In the genomic region with DNA sequence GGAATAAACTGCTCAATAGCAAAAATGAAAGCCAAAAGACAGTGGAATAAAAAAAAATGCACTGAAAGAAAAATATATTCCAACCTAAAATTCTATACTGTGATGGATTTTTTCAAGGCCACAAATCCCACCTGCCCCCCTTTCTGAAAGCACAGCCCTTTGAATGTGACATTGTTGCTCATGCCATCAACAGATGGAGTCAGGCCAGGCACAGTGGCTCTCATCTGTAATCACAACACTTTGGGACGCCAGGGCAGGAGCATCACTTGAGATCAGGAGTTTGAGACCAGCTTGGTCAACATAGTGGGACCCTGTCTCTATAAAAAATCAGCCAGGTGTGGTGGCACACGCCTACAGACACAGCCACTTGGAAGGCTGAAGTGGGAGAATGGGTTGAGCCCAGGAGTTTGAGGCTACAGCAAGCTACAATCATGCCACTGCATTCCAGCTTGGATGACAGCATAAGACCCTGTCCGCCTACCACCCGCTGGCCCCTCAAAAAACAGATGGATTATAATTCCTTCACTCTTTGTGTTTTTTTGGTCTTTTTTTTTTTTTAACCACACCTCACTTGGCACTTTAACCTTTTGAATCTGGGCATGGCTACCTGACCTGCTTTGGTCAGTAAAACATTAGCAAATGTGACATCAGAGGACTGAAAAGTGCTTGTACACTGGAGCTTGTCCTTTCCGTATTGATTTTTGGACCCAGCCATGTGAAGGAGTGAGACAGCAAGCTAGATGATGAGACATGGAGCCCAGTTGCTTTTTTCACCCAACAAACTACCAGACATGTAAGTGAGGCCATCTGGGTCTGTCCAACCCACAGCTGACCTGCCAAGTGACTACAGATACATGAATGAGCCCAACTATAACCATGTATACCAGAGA, we compare ENCODE assay signal across 22 cellular contexts. TPM values are rescaled to one million over a fixed set of nuclear protein-coding genes. Genes with fewer than 3 reads are reported as not detected.
A peak's percentile ranks its signal among the peaks of the same experiment; 100 is the strongest.
DNase-seq lines count a peak whose midpoint lies in the region; ATAC-seq, FAIRE-seq and TF ChIP-seq lines count a peak whose summit lies in the region.
"Had no signal": no experiment of that assay in that cellular context is flagged by ENCODE, and none has a peak within 500 bp of the region (broad histone marks: within the 10 kb centered on the region; RNA-seq: fewer than 3 reads in every experiment).

No MANE protein-coding gene starts in this region.

- in situ Hi-C loops in HAP-1 (cut with MboI; ENCODE audit: low sequenced_read_pairs) = no loop called here

- peak overlapping the region; percentile 64 to 67 for H3K27ac Mint-ChIP-seq in natural killer cell
- no peak overlapping the region for H3K27ac Mint-ChIP-seq in natural killer cell treated with Interleukin-12 subunit alpha and Interleukin-12 subunit beta and Interleukin-15 and Interleukin-18, amount 100 ng/mL, for 72 hours
- H3K27ac Mint-ChIP-seq: activated CD8-positive, alpha-beta memory T cell treated with anti-CD3 and anti-CD28 coated beads, Interleukin-2, amount 10 ng/mL, durations not matched to agents 7 days and 5 days had no signal

- H3K9me3 ChIP-seq in body of pancreas (no peaks in the 10 kb centered on the region), HAP-1 (no peaks in the 10 kb centered on the region)
- H3K9me3 ChIP-seq: neutrophil, sigmoid colon, SJSA1 had no signal

- no peak for TF ChIP-seq CTCF in natural killer cell (IDR thresholded peaks at IDR 0.05)
- TF ChIP-seq CTCF in body of pancreas (IDR thresholded peaks at IDR 0.05) = no peak

- no peaks in the 10 kb centered on the region for H3K27me3 ChIP-seq in body of pancreas
- no peaks in the 10 kb centered on the region for H3K27me3 ChIP-seq in HAP-1 (ENCODE audit: low read depth)
- H3K27me3 ChIP-seq: neutrophil, sigmoid colon, SJSA1 had no signal

- H3K27ac ChIP-seq in body of pancreas = peak overlapping the region in 1 of 4 donors; percentile 12
- H3K27ac ChIP-seq: neutrophil, sigmoid colon, SJSA1 had no signal

- peaks cover 74 to 83% of the 10 kb centered on the region in 2 donors for H3K4me1 Mint-ChIP-seq in natural killer cell
- peaks cover 51 to 63% of the 10 kb centered on the region in 2 donors for H3K4me1 Mint-ChIP-seq in natural killer cell treated with Interleukin-12 subunit alpha and Interleukin-12 subunit beta and Interleukin-15 and Interleukin-18, amount 100 ng/mL, for 72 hours (ENCODE audit: low read depth in 2 of 2)

- H3K9me3 Mint-ChIP-seq in natural killer cell = no peaks in the 10 kb centered on the region
- no peaks in the 10 kb centered on the region for H3K9me3 Mint-ChIP-seq in natural killer cell treated with Interleukin-12 subunit alpha and Interleukin-12 subunit beta and Interleukin-15 and Interleukin-18, amount 100 ng/mL, for 72 hours

- WGBS in body of pancreas, 2 donors = 64 to 77% methylated on average over 5 of the region's 5 CpGs

- H3K4me1 ChIP-seq in body of pancreas (peaks cover 56% of the 10 kb centered on the region), HAP-1 (no peaks in the 10 kb centered on the region)
- H3K4me1 ChIP-seq: SJSA1 had no signal

- no peak for ATAC-seq in natural killer cell
- no peak for ATAC-seq in natural killer cell treated with Interleukin-12 subunit alpha and Interleukin-12 subunit beta and Interleukin-15 and Interleukin-18, amount 100 ng/mL, for 72 hours
- ATAC-seq in body of pancreas = peak; percentile 59
- peak; percentile 88 for ATAC-seq in left lobe of liver
- ATAC-seq: activated CD8-positive, alpha-beta memory T cell treated with anti-CD3 and anti-CD28 coated beads, Interleukin-2, amount 10 ng/mL, durations not matched to agents 7 days and 5 days had no signal

- no peak for DNase-seq in natural killer cell
- no peak for DNase-seq in natural killer cell treated with Interleukin-12 subunit alpha and Interleukin-12 subunit beta and Interleukin-15 and Interleukin-18, amount 100 ng/mL, for 72 hours (ENCODE audit: low spot score)
- no peak for DNase-seq in body of pancreas
- DNase-seq in left lobe of liver (ENCODE audit: low spot score) = peak; percentile 79
- DNase-seq in NCI-H510A treated with DMSO at 0.1 percent for 48 hours (lab: John Stamatoyannopoulos, UW) = no peak
- DNase-seq in stimulated activated CD4-positive, alpha-beta T cell treated with anti-CD3 and anti-CD28 coated beads, Interleukin-4, amount 100 ng/mL, for 24 hours = no peak
- DNase-seq in H54 (ENCODE audit: insufficient read length, low spot score) = no peak
- no peak for DNase-seq in HAP-1 (ENCODE audit: low spot score in 2 of 2)
- DNase-seq: activated CD8-positive, alpha-beta memory T cell treated with anti-CD3 and anti-CD28 coated beads, Interleukin-2, amount 10 ng/mL, durations not matched to agents 7 days and 5 days; activated effector memory CD4-positive, alpha-beta T cell treated with Interleukin-2 at 50 U/mL for 16 hours; foreskin fibroblast; GDM1; Karpas-422; mesenchymal stem cell; NCI-H1105; NCI-H748 treated with DMSO at 0.1 percent for 48 hours; sigmoid colon; stimulated activated CD4-positive, alpha-beta T cell treated with anti-CD3 and anti-CD28 coated beads, Interleukin-2, amount 100 ng/mL, for 24 hours; T-helper 9 cell had no signal

- H3K27me3 Mint-ChIP-seq in natural killer cell (ENCODE audit: low read depth in 2 of 2) = no peaks in the 10 kb centered on the region
- no peaks in the 10 kb centered on the region for H3K27me3 Mint-ChIP-seq in natural killer cell treated with Interleukin-12 subunit alpha and Interleukin-12 subunit beta and Interleukin-15 and Interleukin-18, amount 100 ng/mL, for 72 hours
- H3K27me3 Mint-ChIP-seq: activated CD8-positive, alpha-beta memory T cell treated with anti-CD3 and anti-CD28 coated beads, Interleukin-2, amount 10 ng/mL, durations not matched to agents 7 days and 5 days had no signal

- H3K36me3 Mint-ChIP-seq in natural killer cell = no peaks in the 10 kb centered on the region
- no peaks in the 10 kb centered on the region for H3K36me3 Mint-ChIP-seq in natural killer cell treated with Interleukin-12 subunit alpha and Interleukin-12 subunit beta and Interleukin-15 and Interleukin-18, amount 100 ng/mL, for 72 hours

- H3K4me3 Mint-ChIP-seq in natural killer cell = no peak overlapping the region
- no peak overlapping the region for H3K4me3 Mint-ChIP-seq in natural killer cell treated with Interleukin-12 subunit alpha and Interleukin-12 subunit beta and Interleukin-15 and Interleukin-18, amount 100 ng/mL, for 72 hours
- H3K4me3 Mint-ChIP-seq: activated CD8-positive, alpha-beta memory T cell treated with anti-CD3 and anti-CD28 coated beads, Interleukin-2, amount 10 ng/mL, durations not matched to agents 7 days and 5 days had no signal

- H3K36me3 ChIP-seq in body of pancreas (replicated peaks in 1 of 2; ENCODE audit: insufficient read depth in 1 of 2, low read depth in 2 of 2) (no peaks in the 10 kb centered on the region), HAP-1 (replicated peaks) (no peaks in the 10 kb centered on the region)
- H3K36me3 ChIP-seq: neutrophil, sigmoid colon, SJSA1 had no signal

- H3K4me3 ChIP-seq in body of pancreas = no peak overlapping the region
- H3K4me3 ChIP-seq in HAP-1 = no peak overlapping the region
- H3K4me3 ChIP-seq: sigmoid colon, SJSA1 had no signal

- intact Hi-C loops in natural killer cell (cut with micrococcal nuclease) = no loop called here
- intact Hi-C loops in body of pancreas (cut with DNase I) = no loop called here

- no peak for FAIRE-seq in H54 (lab: Jason Lieb, UNC)
- FAIRE-seq: GM12892 had no signal

- TF ChIP-seq POLR2A in body of pancreas (IDR thresholded peaks at IDR 0.05) (no peak), H54 (IDR thresholded peaks at IDR 0.05; ENCODE audit: low read depth, low read length) (no peak)

RNA-seq across cellular contexts. Expression of a gene that starts 36.3 kb away (rescaled TPM):
- 100 to 1,000 TPM; 184 to 225 (median 188) TPM for total RNA-seq in natural killer cell
- 10 to 100 TPM; 69.6 to 98.9 TPM for total RNA-seq in natural killer cell treated with Interleukin-12 subunit alpha and Interleukin-12 subunit beta and Interleukin-15 and Interleukin-18, amount 100 ng/mL, for 72 hours
- 100 to 1,000 TPM; 103 to 144 TPM for total RNA-seq in body of pancreas
- 49.6 TPM for total RNA-seq in left lobe of liver

Comparison
In these comparisons a context has a peak if more than half of its experiments do, and no peak if none do; other contexts are left out.
1. H3K27ac Mint-ChIP-seq: peak in natural killer cell (2 of 2); none in natural killer cell treated with Interleukin-12 subunit alpha and Interleukin-12 subunit beta and Interleukin-15 and Interleukin-18, amount 100 ng/mL, for 72 hours (0 of 2).
2. ATAC-seq: peak in body of pancreas (single experiment) and left lobe of liver (single experiment); none in natural killer cell (0 of 3) and natural killer cell treated with Interleukin-12 subunit alpha and Interleukin-12 subunit beta and Interleukin-15 and Interleukin-18, amount 100 ng/mL, for 72 hours (0 of 2).